Comparison of ENCODE assay signal across 13 cellular contexts in the genomic region with DNA sequence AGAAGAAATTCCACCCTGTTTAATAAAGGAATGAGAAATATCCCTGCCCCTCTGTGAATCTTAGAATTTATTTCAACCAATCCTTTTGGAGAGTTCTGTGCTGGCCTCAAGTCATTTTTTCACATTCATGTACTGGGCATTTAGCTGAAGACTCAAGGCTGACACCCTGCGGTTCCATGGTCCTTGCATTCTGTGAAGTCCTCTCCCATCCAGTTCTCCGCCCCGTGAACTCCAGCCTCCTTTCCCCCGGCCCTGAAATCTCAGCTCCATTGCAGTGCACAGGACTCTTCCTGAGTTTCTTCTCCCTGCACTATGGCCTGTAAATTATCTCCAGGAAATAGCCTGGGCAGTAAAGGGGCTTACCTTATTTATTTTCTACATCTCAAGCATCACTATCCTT.
DNase-seq lines count a peak whose midpoint lies in the region; ATAC-seq and TF ChIP-seq lines count a peak whose summit lies in the region.
"Had no signal": no experiment of that assay in that cellular context is flagged by ENCODE, and none has a peak within 500 bp of the region (broad histone marks: within the 10 kb centered on the region; RNA-seq: fewer than 3 reads in every experiment).

No MANE protein-coding gene starts in this region.

- intact Hi-C loops in transverse colon (cut with DNase I; ENCODE audit: low total_unique reads), result no loop called here

- H3K9ac ChIP-seq in OCI-LY3 (ENCODE audit: low read length), result no peak overlapping the region

- H3K27me3 Mint-ChIP-seq in effector memory CD8-positive, alpha-beta T cell, result no peaks in the 10 kb centered on the region
- H3K27me3 Mint-ChIP-seq in glutamatergic neuron (ENCODE audit: unreplicated experiment), result no peaks in the 10 kb centered on the region
- H3K27me3 Mint-ChIP-seq: naive B cell had no signal

- H3K36me3 ChIP-seq in OCI-LY3 (replicated peaks; ENCODE audit: low read depth, low read length) (no peaks in the 10 kb centered on the region), transverse colon (no peaks in the 10 kb centered on the region)

- H3K9me3 Mint-ChIP-seq in effector memory CD8-positive, alpha-beta T cell, result peaks cover 0 to 10% of the 10 kb centered on the region in 2 donors
- H3K9me3 Mint-ChIP-seq in glutamatergic neuron (ENCODE audit: unreplicated experiment), result no peaks in the 10 kb centered on the region

- WGBS in transverse colon (ENCODE audit: low coverage in 1 of 2), 2 donors, result 44 to 60% methylated on average over 3 to 4 of the region's 4 CpGs

- no peak overlapping the region for H3K4me2 ChIP-seq in OCI-LY3 (ENCODE audit: low read length)

- H3K4me3 ChIP-seq in OCI-LY3 (ENCODE audit: low read length), result no peak overlapping the region
- no peak overlapping the region for H3K4me3 ChIP-seq in transverse colon

- no peak overlapping the region for H3K27ac ChIP-seq in OCI-LY3 (ENCODE audit: low read length)
- H3K27ac ChIP-seq in transverse colon, result no peak overlapping the region

- H2AFZ ChIP-seq in OCI-LY3 (ENCODE audit: low read depth, low read length), result no peak overlapping the region

- H3K9me3 ChIP-seq in OCI-LY3 (ENCODE audit: insufficient read depth, low read length), result no peaks in the 10 kb centered on the region
- no peaks in the 10 kb centered on the region for H3K9me3 ChIP-seq in transverse colon

- DNase-seq in A172 (ENCODE audit: low spot score) (peak; percentile 67), fibroblast of gingiva (ENCODE audit: low read depth) (peak; percentile 2), transverse colon (no peak), glutamatergic neuron (no peak)
- DNase-seq in effector memory CD8-positive, alpha-beta T cell, result no peak
- DNase-seq: activated gamma-delta T cell, C1 segment of cervical spinal cord, dermis blood vessel endothelial cell, naive B cell, Right ventricle myocardium superior had no signal

- in situ Hi-C loops in transverse colon (cut with MboI; ENCODE audit: low pct_ligation_motif_present in 1 of 4, low pct_unique_long_range_greater_than_20kb in 1 of 4, low sequenced_read_pairs in 3 of 4), result no loop called here

- no peak overlapping the region for H3K4me3 Mint-ChIP-seq in effector memory CD8-positive, alpha-beta T cell
- no peak overlapping the region for H3K4me3 Mint-ChIP-seq in glutamatergic neuron (ENCODE audit: unreplicated experiment)
- H3K4me3 Mint-ChIP-seq: naive B cell had no signal

- no peaks in the 10 kb centered on the region for H4K20me1 ChIP-seq in OCI-LY3 (ENCODE audit: insufficient read depth, low read length)

- TF ChIP-seq EP300 in transverse colon (IDR thresholded peaks at IDR 0.05; ENCODE audit: low read depth), result no peak

- H3K4me1 ChIP-seq in OCI-LY3 (ENCODE audit: low read length) (no peaks in the 10 kb centered on the region), transverse colon (no peaks in the 10 kb centered on the region)

- H3K4me1 Mint-ChIP-seq in effector memory CD8-positive, alpha-beta T cell (ENCODE audit: low read depth in 2 of 2), result no peaks in the 10 kb centered on the region
- no peaks in the 10 kb centered on the region for H3K4me1 Mint-ChIP-seq in glutamatergic neuron (ENCODE audit: low read depth, unreplicated experiment)
- H3K4me1 Mint-ChIP-seq: naive B cell had no signal

- ATAC-seq in GM18867 (IDR thresholded peaks at IDR 0.05; ENCODE audit: unreplicated experiment), result peak; percentile 54
- ATAC-seq in effector memory CD8-positive, alpha-beta T cell (replicated peaks), result no peak
- no peak for ATAC-seq in GM21717 (IDR thresholded peaks at IDR 0.05; ENCODE audit: unreplicated experiment)

- H3K36me3 Mint-ChIP-seq in effector memory CD8-positive, alpha-beta T cell (ENCODE audit: insufficient read depth), result no peaks in the 10 kb centered on the region
- no peaks in the 10 kb centered on the region for H3K36me3 Mint-ChIP-seq in glutamatergic neuron (ENCODE audit: unreplicated experiment)
- H3K36me3 Mint-ChIP-seq: naive B cell had no signal

- no peaks in the 10 kb centered on the region for H3K27me3 ChIP-seq in OCI-LY3 (ENCODE audit: low read depth, low read length)
- no peaks in the 10 kb centered on the region for H3K27me3 ChIP-seq in transverse colon

- H3K79me2 ChIP-seq in OCI-LY3 (ENCODE audit: low read length), result no peaks in the 10 kb centered on the region

- TF ChIP-seq POLR2A in transverse colon (IDR thresholded peaks at IDR 0.05), result no peak

- H3K27ac Mint-ChIP-seq in effector memory CD8-positive, alpha-beta T cell, result no peak overlapping the region
- H3K27ac Mint-ChIP-seq in glutamatergic neuron (ENCODE audit: unreplicated experiment), result no peak overlapping the region
- H3K27ac Mint-ChIP-seq: naive B cell had no signal

- TF ChIP-seq CTCF in OCI-LY3 (IDR thresholded peaks at IDR 0.05; ENCODE audit: low read depth, low read length) (peak; percentile 30; the same call in 1 of the 2 replicates), transverse colon (IDR thresholded peaks at IDR 0.05) (no peak), glutamatergic neuron (IDR thresholded peaks at IDR 0.05; ENCODE audit: partially characterized antibody, unreplicated experiment) (no peak)

Comparison
In these comparisons a context has a peak if more than half of its experiments do, and no peak if none do; other contexts are left out.
1. DNase-seq: peak in A172 (single experiment) and fibroblast of gingiva (single experiment); none in effector memory CD8-positive, alpha-beta T cell (0 of 3), transverse colon (single experiment) and glutamatergic neuron (single experiment).